ENCODE assay signal across 23 cellular contexts in genomic region chr9:969310-969692, GRCh38. TPM values are rescaled to one million over a fixed set of nuclear protein-coding genes. Genes with fewer than 3 reads are reported as not detected.
A peak's percentile ranks its signal among the peaks of the same experiment; 100 is the strongest.
DNase-seq lines count a peak whose midpoint lies in the region; ATAC-seq and TF ChIP-seq lines count a peak whose summit lies in the region.
"Had no signal": no experiment of that assay in that cellular context is flagged by ENCODE, and none has a peak within 500 bp of the region (broad histone marks: within the 10 kb centered on the region; RNA-seq: fewer than 3 reads in every experiment).

No MANE protein-coding gene starts in this region.

- no peak overlapping the region for H3K9ac ChIP-seq in NT2/D1 (ENCODE audit: insufficient read length, low read depth)
- H3K9ac ChIP-seq in trophoblast cell (ENCODE audit: low read length): no peak overlapping the region

- no peak overlapping the region for H3K23ac ChIP-seq in trophoblast cell (ENCODE audit: low read length)

- H3K14ac ChIP-seq in trophoblast cell (ENCODE audit: low read length): no peak overlapping the region

- no peak for TF ChIP-seq CTCF in hepatocyte (IDR thresholded peaks at IDR 0.05; ENCODE audit: poor library complexity)
- no peak for TF ChIP-seq CTCF in left lung (IDR thresholded peaks at IDR 0.05)

- no peak overlapping the region for H2AK5ac ChIP-seq in trophoblast cell (ENCODE audit: low read length)

- H3K9me3 ChIP-seq in NT2/D1 (ENCODE audit: insufficient read depth, low read length) (no peaks in the 10 kb centered on the region), hepatocyte (ENCODE audit: low read depth) (no peaks in the 10 kb centered on the region), trophoblast cell (ENCODE audit: insufficient read depth, low read depth, low read length) (peaks cover 2% of the 10 kb centered on the region), left lung (no peaks in the 10 kb centered on the region)
- H3K9me3 ChIP-seq: Caco-2, tibial artery had no signal

- H3K36me3 ChIP-seq in NT2/D1 (ENCODE audit: insufficient read depth, insufficient read length, low read length): no peaks in the 10 kb centered on the region
- H3K36me3 ChIP-seq in hepatocyte (replicated peaks; ENCODE audit: insufficient read depth, low read depth): no peaks in the 10 kb centered on the region
- no peaks in the 10 kb centered on the region for H3K36me3 ChIP-seq in trophoblast cell (ENCODE audit: control insufficient read depth in 1 of 2, insufficient read depth in 2 of 2, low read length in 2 of 2)
- H3K36me3 ChIP-seq in left lung: no peaks in the 10 kb centered on the region
- H3K36me3 ChIP-seq: tibial artery had no signal

- H4K91ac ChIP-seq in trophoblast cell (ENCODE audit: low read depth, low read length): no peak overlapping the region

- H3K4me3 ChIP-seq in NT2/D1 (ENCODE audit: insufficient read length, low read depth) (peak overlapping the region; percentile 25), hepatocyte (no peak overlapping the region), trophoblast cell (ENCODE audit: low read depth, low read length) (no peak overlapping the region), left lung (no peak overlapping the region)
- H3K4me3 ChIP-seq: dorsolateral prefrontal cortex, PC-9, tibial artery had no signal

- no peak overlapping the region for H3K4ac ChIP-seq in trophoblast cell (ENCODE audit: low read depth, low read length)

- H3K18ac ChIP-seq in trophoblast cell (ENCODE audit: low read length): no peak overlapping the region

- no peak overlapping the region for H3K4me3 Mint-ChIP-seq in T-helper 1 cell treated with Interleukin-12 subunit alpha and Interleukin-12 subunit beta and Interleukin-4 antibody, amounts not matched to agents 30 μg/mL and 1 μg/mL, for 36 hours
- H3K4me3 Mint-ChIP-seq: stimulated activated memory B cell treated with anti-CD40 and anti-IgM and Interleukin-4, amounts not matched to agents 10 μg/mL and 1 μg/mL and 100 μg/mL, for 72 hours had no signal

- H3K27me3 ChIP-seq in NT2/D1 (ENCODE audit: insufficient read depth, insufficient read length) (peaks cover 94% of the 10 kb centered on the region), hepatocyte (peaks cover 100% of the 10 kb centered on the region), trophoblast cell (ENCODE audit: insufficient read depth, low read length) (peaks cover 60% of the 10 kb centered on the region), left lung (peaks cover 100% of the 10 kb centered on the region in 2 donors)

- H3K79me1 ChIP-seq in trophoblast cell (ENCODE audit: low read length): no peaks in the 10 kb centered on the region

- no peaks in the 10 kb centered on the region for H3K36me3 Mint-ChIP-seq in T-helper 1 cell treated with Interleukin-12 subunit alpha and Interleukin-12 subunit beta and Interleukin-4 antibody, amounts not matched to agents 30 μg/mL and 1 μg/mL, for 36 hours (ENCODE audit: low read depth)
- H3K36me3 Mint-ChIP-seq: immature natural killer cell; stimulated activated memory B cell treated with anti-CD40 and anti-IgM and Interleukin-4, amounts not matched to agents 10 μg/mL and 1 μg/mL and 100 μg/mL, for 72 hours had no signal

- H3K27ac ChIP-seq in hepatocyte (no peak overlapping the region), trophoblast cell (ENCODE audit: low read depth, low read length) (no peak overlapping the region), left lung (no peak overlapping the region)
- H3K27ac ChIP-seq: 22Rv1, dorsolateral prefrontal cortex, PC-9, tibial artery had no signal

- peaks cover 91% of the 10 kb centered on the region for H3K27me3 Mint-ChIP-seq in T-helper 1 cell treated with Interleukin-12 subunit alpha and Interleukin-12 subunit beta and Interleukin-4 antibody, amounts not matched to agents 30 μg/mL and 1 μg/mL, for 36 hours (ENCODE audit: low read depth)

- no peaks in the 10 kb centered on the region for H4K20me1 ChIP-seq in hepatocyte (ENCODE audit: insufficient read depth, poor library complexity, severe bottlenecking)

- no peak overlapping the region for H2BK120ac ChIP-seq in trophoblast cell (ENCODE audit: insufficient read depth, low read length, poor library complexity)

- peak overlapping the region; percentile 53 for H3K4me2 ChIP-seq in hepatocyte
- peak overlapping the region; percentile 34 for H3K4me2 ChIP-seq in trophoblast cell (ENCODE audit: low read length)
- H3K4me2 ChIP-seq: PC-9 had no signal

- no peak overlapping the region for H4K12ac ChIP-seq in trophoblast cell (ENCODE audit: low read depth, low read length)

- intact Hi-C loops in left lung (cut with DNase I): no loop called here

- H4K8ac ChIP-seq in trophoblast cell (ENCODE audit: low read depth, low read length): no peak overlapping the region

- no peak overlapping the region for H2AFZ ChIP-seq in hepatocyte
- no peak overlapping the region for H2AFZ ChIP-seq in trophoblast cell (ENCODE audit: insufficient read depth, low read length, poor library complexity)
- H2AFZ ChIP-seq: PC-9 had no signal

- H3K79me2 ChIP-seq in hepatocyte: no peaks in the 10 kb centered on the region
- H3K79me2 ChIP-seq in trophoblast cell (ENCODE audit: control insufficient read depth, insufficient read depth, low read length, poor library complexity): no peaks in the 10 kb centered on the region

- H3K4me1 ChIP-seq in NT2/D1 (ENCODE audit: insufficient read depth, insufficient read length): peaks cover 7% of the 10 kb centered on the region
- H3K4me1 ChIP-seq in hepatocyte (ENCODE audit: insufficient read depth): peaks cover 18% of the 10 kb centered on the region
- peaks cover 14 to 19% of the 10 kb centered on the region in 2 experiments for H3K4me1 ChIP-seq in trophoblast cell (ENCODE audit: control insufficient read depth in 1 of 2, insufficient read depth in 2 of 2, low read length in 2 of 2)
- H3K4me1 ChIP-seq in left lung: peaks cover 0 to 20% of the 10 kb centered on the region in 2 donors
- H3K4me1 ChIP-seq: Caco-2 had no signal

- H3K9me3 Mint-ChIP-seq in T-helper 1 cell treated with Interleukin-12 subunit alpha and Interleukin-12 subunit beta and Interleukin-4 antibody, amounts not matched to agents 30 μg/mL and 1 μg/mL, for 36 hours: no peaks in the 10 kb centered on the region

- 8% methylated on average over 24 of the region's 24 CpGs for WGBS in hepatocyte (ENCODE audit: low lambda C conversion rate, missing lambda C conversion rate)
- WGBS in trophoblast cell (ENCODE audit: extremely low coverage, insufficient coverage, insufficient read length): no CpG with 5 or more reads among the region's 24 CpGs

- H3K9me2 ChIP-seq in hepatocyte (replicated peaks; ENCODE audit: insufficient read depth): no peaks in the 10 kb centered on the region

- H2BK5ac ChIP-seq in trophoblast cell (ENCODE audit: low read depth, low read length, poor library complexity): no peak overlapping the region

- no peak overlapping the region for H2BK12ac ChIP-seq in trophoblast cell (ENCODE audit: low read length)

- no peak for DNase-seq in T-helper 1 cell
- no peak for DNase-seq in NT2/D1 (ENCODE audit: low read depth, low spot score)
- no peak for DNase-seq in hepatocyte (ENCODE audit: low spot score)
- DNase-seq in trophoblast cell: peak in 1 of 2 donors; percentile 4
- no peak for DNase-seq in left lung
- no peak for DNase-seq in NCI-H2171 (lab: John Stamatoyannopoulos, UW)
- DNase-seq: activated T-cell treated with anti-CD3 and anti-CD28 coated beads for 4 hours, Caco-2, caudate nucleus, dorsolateral prefrontal cortex, immature natural killer cell, NCI-H1436, NCI-H2171 treated with DMSO at 0.1 percent for 48 hours, PC-9, T1000, tibial artery had no signal

- no peak for ATAC-seq in HG02981 (IDR thresholded peaks at IDR 0.05; ENCODE audit: unreplicated experiment)
- no peak for ATAC-seq in left lung
- ATAC-seq: sciatic nerve; stimulated activated memory B cell treated with anti-CD40 and anti-IgM and Interleukin-4, amounts not matched to agents 10 μg/mL and 1 μg/mL and 100 μg/mL, for 72 hours had no signal

- no peaks in the 10 kb centered on the region for H3K4me1 Mint-ChIP-seq in T-helper 1 cell treated with Interleukin-12 subunit alpha and Interleukin-12 subunit beta and Interleukin-4 antibody, amounts not matched to agents 30 μg/mL and 1 μg/mL, for 36 hours (ENCODE audit: low read depth)

- H3K27ac Mint-ChIP-seq in T-helper 1 cell treated with Interleukin-12 subunit alpha and Interleukin-12 subunit beta and Interleukin-4 antibody, amounts not matched to agents 30 μg/mL and 1 μg/mL, for 36 hours: peak overlapping the region; percentile 50
- H3K27ac Mint-ChIP-seq: immature natural killer cell; stimulated activated memory B cell treated with anti-CD40 and anti-IgM and Interleukin-4, amounts not matched to agents 10 μg/mL and 1 μg/mL and 100 μg/mL, for 72 hours had no signal

RNA-seq across cellular contexts. Expression of gene DMRT3, which starts 7.2 kb away (rescaled TPM):
- not detected in 2 replicates for total RNA-seq in hepatocyte
- 0.28 TPM in 1 of 2 replicates, not detected in the other for polyA plus RNA-seq in hepatocyte
- polyA plus RNA-seq in trophoblast cell (2013): 0.65 and 0.83 TPM in 2 replicates
- not detected for total RNA-seq in left lung
- total RNA-seq: Caco-2, Daoy, osteoblast, PC-9 had no signal
- polyA plus RNA-seq: immature natural killer cell had no signal
